In the genomic region with DNA sequence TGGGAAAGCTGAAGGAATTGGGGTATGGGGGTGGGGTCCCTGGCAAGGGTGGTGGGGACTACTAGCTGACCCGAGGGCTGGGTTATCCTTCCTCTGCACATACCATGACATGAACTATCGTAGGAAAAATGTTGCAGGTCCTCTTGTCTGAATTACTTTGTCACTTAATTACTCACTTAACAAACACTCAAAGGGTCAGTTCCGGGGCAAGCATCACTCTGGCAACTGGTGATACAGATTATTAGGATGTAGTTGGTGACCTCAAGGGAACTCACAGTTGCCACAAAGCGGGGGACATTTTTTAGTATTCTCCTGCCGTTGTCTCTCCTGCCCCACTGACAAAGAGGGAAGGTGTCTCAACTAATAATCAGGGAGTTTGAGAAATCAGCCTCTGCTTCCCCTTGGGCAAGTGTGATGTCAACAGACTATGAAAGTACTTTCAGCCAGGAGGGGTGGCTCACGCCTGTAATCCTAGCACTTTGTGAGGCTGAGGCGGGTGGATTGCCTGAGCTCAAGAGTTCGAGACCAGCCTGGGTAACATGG, we compare ENCODE assay signal across 12 cellular contexts. TPM values are rescaled to one million over a fixed set of nuclear protein-coding genes. Genes with fewer than 3 reads are reported as not detected.
A peak's percentile ranks its signal among the peaks of the same experiment; 100 is the strongest.
DNase-seq lines count a peak whose midpoint lies in the region; ATAC-seq and TF ChIP-seq lines count a peak whose summit lies in the region.
"Had no signal": no experiment of that assay in that cellular context is flagged by ENCODE, and none has a peak within 500 bp of the region (broad histone marks: within the 10 kb centered on the region; RNA-seq: fewer than 3 reads in every experiment).

No MANE protein-coding gene starts in this region.

- H3K27me3 ChIP-seq in ovary: no peaks in the 10 kb centered on the region

- peaks cover 4% of the 10 kb centered on the region for H3K4me1 ChIP-seq in ovary (ENCODE audit: insufficient read depth)

- H3K36me3 Mint-ChIP-seq in mesothelial cell of epicardium: no peaks in the 10 kb centered on the region

- 67 to 74% (median 68%) methylated on average over 8 of the region's 8 CpGs for WGBS in ovary, 3 donors

- no peaks in the 10 kb centered on the region for H3K9me3 ChIP-seq in ovary

- intact Hi-C loops in ovary (cut with DNase I): no loop called here

- DNase-seq in DMS53 (lab: John Stamatoyannopoulos, UW) (peak; percentile 82), NCI-H226 (peak; percentile 33), astrocyte of the hippocampus (ENCODE audit: low read depth, low spot score) (peak; percentile 56), mesothelial cell of epicardium (ENCODE audit: low spot score in 2 of 2, unreplicated experiment in 2 of 2) (no peak), NCI-H2196 treated with DMSO at 0.1 percent for 48 hours (lab: John Stamatoyannopoulos, UW; ENCODE audit: unreplicated experiment) (no peak), ovary (no peak)
- DNase-seq: NCI-H1436; stimulated activated CD4-positive, alpha-beta T cell treated with anti-CD3 and anti-CD28 coated beads, Interleukin-4, amount 100 ng/mL, for 1 hour had no signal

- H3K9me3 Mint-ChIP-seq in mesothelial cell of epicardium: no peaks in the 10 kb centered on the region

- peaks cover 56% of the 10 kb centered on the region for H3K4me1 Mint-ChIP-seq in mesothelial cell of epicardium

- peak overlapping the region; percentile 99 for H3K27ac Mint-ChIP-seq in mesothelial cell of epicardium

- H3K27me3 Mint-ChIP-seq in mesothelial cell of epicardium (ENCODE audit: low read depth): no peaks in the 10 kb centered on the region

- H3K4me3 Mint-ChIP-seq in mesothelial cell of epicardium: no peak overlapping the region

- no peak overlapping the region for H3K4me3 ChIP-seq in ovary
- H3K4me3 ChIP-seq: GM12878 had no signal

- H3K27ac ChIP-seq in ovary: no peak overlapping the region

- no peaks in the 10 kb centered on the region for H3K36me3 ChIP-seq in ovary

- no peak for ATAC-seq in GM18511 (IDR thresholded peaks at IDR 0.05; ENCODE audit: unreplicated experiment)
- no peak for ATAC-seq in GM19023 (IDR thresholded peaks at IDR 0.05; ENCODE audit: unreplicated experiment)

- TF ChIP-seq CTCF in mesothelial cell of epicardium (IDR thresholded peaks at IDR 0.05; ENCODE audit: unreplicated experiment): no peak
- TF ChIP-seq CTCF in ovary (IDR thresholded peaks at IDR 0.05): no peak

- TF ChIP-seq POLR2A in ovary (IDR thresholded peaks at IDR 0.05): no peak

- TF ChIP-seq EP300 in ovary (IDR thresholded peaks at IDR 0.05): no peak

RNA-seq across cellular contexts. Expression of a gene that starts 10.4 kb away (rescaled TPM):
- 106 to 113 TPM (median 110 TPM) in 3 replicates for total RNA-seq in mesothelial cell of epicardium
- 100 to 1,000 TPM in 3 of 7 donors, 10 to 100 TPM in 4; 53.7 to 151 (median 75.1) TPM for total RNA-seq in ovary
- 100 to 1,000 TPM in 1 of 2 donors, 10 to 100 TPM in 1; 52.4 to 123 TPM for polyA plus RNA-seq in ovary

RNA-seq across cellular contexts. Expression of a gene that starts 11.8 kb away (rescaled TPM):
- total RNA-seq in mesothelial cell of epicardium (108 to 111 TPM (median 111 TPM) in 3 replicates), ovary (10 to 100 TPM; 33.7 to 64.5 (median 41.8) TPM)
- 10 to 100 TPM; 14.7 to 40.9 TPM for polyA plus RNA-seq in ovary

RNA-seq across cellular contexts. Expression of a gene that starts 21.6 kb away (rescaled TPM):
- total RNA-seq in mesothelial cell of epicardium: 111 to 116 TPM (median 115 TPM) in 3 replicates
- 100 to 1,000 TPM in 2 of 7 donors, 10 to 100 TPM in 5; 22.3 to 115 (median 78.2) TPM for total RNA-seq in ovary
- 10 to 100 TPM; 92.4 to 97.4 TPM for polyA plus RNA-seq in ovary

RNA-seq across cellular contexts. Expression of a gene that starts 32.6 kb away (rescaled TPM):
- 2.8 to 3.5 TPM (median 2.8 TPM) in 3 replicates for total RNA-seq in mesothelial cell of epicardium
- under 1 TPM in 3 of 7 donors, not detected in 4; 0.18 to 0.92 (median 0.32) TPM for total RNA-seq in ovary
- polyA plus RNA-seq in ovary: not detected
- total RNA-seq: GM12878, mononuclear cell had no signal
- polyA plus RNA-seq: GM12878 had no signal

Comparison
In these comparisons a context has a peak if more than half of its experiments do, and no peak if none do; other contexts are left out.
1. DNase-seq: peak in DMS53 (single experiment), NCI-H226 (single experiment) and astrocyte of the hippocampus (single experiment); none in mesothelial cell of epicardium (0 of 2), NCI-H2196 treated with DMSO at 0.1 percent for 48 hours (single experiment) and ovary (0 of 5).